In the genomic region with DNA sequence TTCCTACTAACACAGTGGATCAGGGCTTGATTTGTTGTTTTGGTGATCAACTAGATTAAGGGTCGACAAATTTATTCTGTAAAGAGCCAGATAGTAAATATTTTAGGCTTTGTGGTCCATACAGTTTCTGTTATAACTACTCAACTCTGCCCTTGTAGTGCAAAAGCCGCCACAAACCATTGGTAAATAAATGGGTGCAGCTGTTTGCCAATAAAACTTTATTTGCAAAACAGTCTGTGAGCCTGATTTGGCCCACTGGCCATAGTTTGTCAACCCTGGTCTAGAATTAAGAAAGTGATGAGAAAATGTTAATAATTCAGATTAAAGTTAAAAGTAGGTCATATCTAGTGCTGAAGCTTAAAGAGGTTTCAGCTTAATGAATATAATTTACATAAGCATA, we compare ENCODE assay signal across 23 cellular contexts.
"Had no signal": no experiment of that assay in that cellular context is flagged by ENCODE, and none has a peak within 500 bp of the region (broad histone marks: within the 10 kb centered on the region; RNA-seq: fewer than 3 reads in every experiment).

No MANE protein-coding gene starts in this region.

- FAIRE-seq: RCC 7860 had no signal

- H3K9me3 Mint-ChIP-seq: IgD-negative memory B cell had no signal

- H3K27ac ChIP-seq: SJSA1, SK-N-MC had no signal

- DNase-seq: KBM-7, MV-4-11, NCI-H1048, NCI-H1105, NCI-H1417, NCI-H146, NCI-H1694 treated with DMSO at 0.1 percent for 48 hours, NCI-H1930, NCI-H2081, NCI-H2107, NCI-H226, NCI-H446, NCI-H510A, NCI-H524 treated with DMSO at 0.1 percent for 48 hours, NCI-H69, NCI-H774, Right ventricle myocardium superior, RPMI8226, SIG-M5 had no signal

- H3K4me3 Mint-ChIP-seq: IgD-negative memory B cell had no signal

- H3K27me3 ChIP-seq: SJSA1 had no signal

- H3K27me3 Mint-ChIP-seq: IgD-negative memory B cell had no signal

- H3K36me3 ChIP-seq: SJSA1 had no signal

- H3K4me3 ChIP-seq: SJSA1, SK-N-MC had no signal

- H3K9me3 ChIP-seq: SJSA1 had no signal
